ENCODE assay signal across 24 cellular contexts in genomic region chr15:70209499-70209898, GRCh38.
A peak's percentile ranks its signal among the peaks of the same experiment; 100 is the strongest.
DNase-seq lines count a peak whose midpoint lies in the region; ATAC-seq and TF ChIP-seq lines count a peak whose summit lies in the region.
"Had no signal": no experiment of that assay in that cellular context is flagged by ENCODE, and none has a peak within 500 bp of the region (broad histone marks: within the 10 kb centered on the region; RNA-seq: fewer than 3 reads in every experiment).

No MANE protein-coding gene starts in this region.

- no peak overlapping the region for H4K91ac ChIP-seq in H9 (ENCODE audit: insufficient read length, low read depth, low read length)

- no peak overlapping the region for H2AK5ac ChIP-seq in H9 (ENCODE audit: insufficient read length, low read length)

- no peak overlapping the region for H2AFZ ChIP-seq in H9 (ENCODE audit: low read length)

- no peaks in the 10 kb centered on the region for H3K4me1 ChIP-seq in H9 (ENCODE audit: insufficient read depth, low read length)
- H3K4me1 ChIP-seq in RWPE2 (ENCODE audit: insufficient read depth, poor library complexity, severe bottlenecking) = no peaks in the 10 kb centered on the region
- H3K4me1 ChIP-seq: BLaER1 had no signal

- no peak overlapping the region for H2BK20ac ChIP-seq in H9 (ENCODE audit: low read depth, low read length, poor library complexity, severe bottlenecking)

- no peaks in the 10 kb centered on the region for H3K36me3 ChIP-seq in RWPE2 (ENCODE audit: low read depth)
- H3K36me3 ChIP-seq: BE2C, BLaER1 had no signal

- H4K5ac ChIP-seq in H9 (ENCODE audit: insufficient read length, low read depth, low read length) = no peak overlapping the region

- H3K4me1 Mint-ChIP-seq in H9 (peaks cover 15 to 28% of the 10 kb centered on the region in 2 experiments), type B pancreatic cell (ENCODE audit: unreplicated experiment) (peaks cover 7% of the 10 kb centered on the region)
- peaks cover 12% of the 10 kb centered on the region for H3K4me1 Mint-ChIP-seq in stimulated activated memory B cell treated with anti-CD40 and anti-IgM and Interleukin-4, amounts not matched to agents 10 μg/mL and 1 μg/mL and 100 μg/mL, for 72 hours
- H3K4me1 Mint-ChIP-seq: CD14-positive monocyte; CD4-positive, alpha-beta memory T cell; CD4-positive, CD25-positive, alpha-beta regulatory T cell; CD8-positive, alpha-beta memory T cell had no signal

- no peak overlapping the region for H3T11ph ChIP-seq in H9 (ENCODE audit: low read length)

- no peaks in the 10 kb centered on the region for H4K20me1 ChIP-seq in H9 (ENCODE audit: control insufficient read depth, insufficient read depth, insufficient read length)
- H4K20me1 ChIP-seq: BLaER1 had no signal

- TF ChIP-seq CTCF in H9 (conservative IDR thresholded peaks at IDR 0.05) = no peak
- no peak for TF ChIP-seq CTCF in RWPE2 (IDR thresholded peaks at IDR 0.05; ENCODE audit: poor library complexity, severe bottlenecking)
- no peak for TF ChIP-seq CTCF in type B pancreatic cell (conservative IDR thresholded peaks at IDR 0.05)

- no peak overlapping the region for H3K56ac ChIP-seq in H9 (ENCODE audit: insufficient read length, low read depth, low read length)

- no peak overlapping the region for H3K18ac ChIP-seq in H9 (ENCODE audit: insufficient read length, low read depth, low read length)

- H3K4ac ChIP-seq in H9 (ENCODE audit: low read depth, low read length) = no peak overlapping the region

- no peak overlapping the region for H3K27ac ChIP-seq in H9 (ENCODE audit: insufficient read length, low read depth, low read length)
- no peak overlapping the region for H3K27ac ChIP-seq in RWPE2 (ENCODE audit: poor library complexity, severe bottlenecking)
- H3K27ac ChIP-seq: BLaER1 had no signal

- DNase-seq in H9 (peak; percentile 9), RWPE2 (ENCODE audit: low spot score) (peak; percentile 40), mesenteric fat pad (ENCODE audit: low spot score) (peak; percentile 37), T1000 (lab: John Stamatoyannopoulos, UW) (no peak), NOMO-1 treated with DMSO at 0.1 percent for 48 hours (lab: John Stamatoyannopoulos, UW; ENCODE audit: unreplicated experiment) (no peak), type B pancreatic cell (ENCODE audit: extremely low spot score, unreplicated experiment) (no peak)
- DNase-seq: 8988T; ACHN; BE2C; C1 segment of cervical spinal cord; CD4-positive, alpha-beta memory T cell; CD4-positive, CD25-positive, alpha-beta regulatory T cell; CD8-positive, alpha-beta memory T cell; COR-L47; DMS 273 treated with DMSO at 0.1 percent for 48 hours; DMS153; DMS53; DND-41; EL; GDM1 had no signal

- no peak overlapping the region for H3K4me2 ChIP-seq in H9 (ENCODE audit: insufficient read depth, insufficient read length, low read length)
- H3K4me2 ChIP-seq: BLaER1 had no signal

- ATAC-seq in RWPE2 (ENCODE audit: low read depth) = no peak
- no peak for ATAC-seq in stimulated activated memory B cell treated with anti-CD40 and anti-IgM and Interleukin-4, amounts not matched to agents 10 μg/mL and 1 μg/mL and 100 μg/mL, for 72 hours
- ATAC-seq: GM12878 had no signal

- no peak overlapping the region for H2BK5ac ChIP-seq in H9 (ENCODE audit: insufficient read length, low read length)

- no peak overlapping the region for H3K4me3 ChIP-seq in RWPE2 (ENCODE audit: severe bottlenecking)
- H3K4me3 ChIP-seq: BLaER1, GM12878 had no signal

- no peak overlapping the region for H2BK15ac ChIP-seq in H9 (ENCODE audit: low read depth, low read length)

- no peak overlapping the region for H2BK120ac ChIP-seq in H9 (ENCODE audit: low read depth, low read length, poor library complexity, severe bottlenecking)

- no peaks in the 10 kb centered on the region for H3K27me3 ChIP-seq in H9 (ENCODE audit: insufficient read depth, low read length)
- no peaks in the 10 kb centered on the region for H3K27me3 ChIP-seq in RWPE2 (ENCODE audit: insufficient read depth, poor library complexity, severe bottlenecking)
- H3K27me3 ChIP-seq: BE2C, BLaER1 had no signal

- H3K27ac Mint-ChIP-seq in H9 (no peak overlapping the region), type B pancreatic cell (no peak overlapping the region)
- H3K27ac Mint-ChIP-seq in stimulated activated memory B cell treated with anti-CD40 and anti-IgM and Interleukin-4, amounts not matched to agents 10 μg/mL and 1 μg/mL and 100 μg/mL, for 72 hours = peak overlapping the region; percentile 1
- H3K27ac Mint-ChIP-seq: CD14-positive monocyte; CD4-positive, alpha-beta memory T cell; CD8-positive, alpha-beta memory T cell had no signal

- no CpG with 5 or more reads among the region's 5 CpGs for WGBS in H9 (ENCODE audit: extremely low coverage, insufficient read length, low lambda C conversion rate)

- H3K9me3 Mint-ChIP-seq in H9 = no peaks in the 10 kb centered on the region; a peak in 1 of 5 replicates
- H3K9me3 Mint-ChIP-seq in stimulated activated memory B cell treated with anti-CD40 and anti-IgM and Interleukin-4, amounts not matched to agents 10 μg/mL and 1 μg/mL and 100 μg/mL, for 72 hours = no peaks in the 10 kb centered on the region
- peaks cover 4% of the 10 kb centered on the region for H3K9me3 Mint-ChIP-seq in type B pancreatic cell
- H3K9me3 Mint-ChIP-seq: CD14-positive monocyte; CD4-positive, alpha-beta memory T cell; CD4-positive, CD25-positive, alpha-beta regulatory T cell; CD8-positive, alpha-beta memory T cell had no signal

- H3K27me3 Mint-ChIP-seq in H9 (ENCODE audit: low read depth) (peaks cover 11% of the 10 kb centered on the region), type B pancreatic cell (peaks cover 25% of the 10 kb centered on the region)
- H3K27me3 Mint-ChIP-seq in stimulated activated memory B cell treated with anti-CD40 and anti-IgM and Interleukin-4, amounts not matched to agents 10 μg/mL and 1 μg/mL and 100 μg/mL, for 72 hours = peaks cover 9% of the 10 kb centered on the region
- H3K27me3 Mint-ChIP-seq: CD4-positive, alpha-beta memory T cell had no signal

- H3K14ac ChIP-seq in H9 (ENCODE audit: insufficient read depth, low read length) = no peak overlapping the region

- H3K4me3 Mint-ChIP-seq in H9 (no peak overlapping the region), type B pancreatic cell (no peak overlapping the region)
- H3K4me3 Mint-ChIP-seq in stimulated activated memory B cell treated with anti-CD40 and anti-IgM and Interleukin-4, amounts not matched to agents 10 μg/mL and 1 μg/mL and 100 μg/mL, for 72 hours = no peak overlapping the region
- H3K4me3 Mint-ChIP-seq: CD14-positive monocyte; CD4-positive, alpha-beta memory T cell; CD4-positive, CD25-positive, alpha-beta regulatory T cell; CD8-positive, alpha-beta memory T cell had no signal

- H3K9ac ChIP-seq in H9 (ENCODE audit: extremely low read depth, insufficient read length, low read length) = no peak overlapping the region
- H3K9ac ChIP-seq: BLaER1 had no signal

- no peak overlapping the region for H2BK12ac ChIP-seq in H9 (ENCODE audit: insufficient read length, low read depth, low read length)

- H3K23ac ChIP-seq in H9 (ENCODE audit: insufficient read length, low read depth, low read length) = no peak overlapping the region

- H4K8ac ChIP-seq in H9 (replicated peaks; ENCODE audit: insufficient read length, low read depth, low read length) = no peak overlapping the region

- no peaks in the 10 kb centered on the region for H3K79me1 ChIP-seq in H9 (ENCODE audit: insufficient read depth, low read depth, low read length, poor library complexity, severe bottlenecking)

- no peaks in the 10 kb centered on the region for H3K79me2 ChIP-seq in H9 (ENCODE audit: insufficient read depth, low read length)

- H3K9me3 ChIP-seq in H9 (ENCODE audit: control insufficient read depth, low read depth, low read length) (no peaks in the 10 kb centered on the region), RWPE2 (ENCODE audit: severe bottlenecking) (no peaks in the 10 kb centered on the region)
- H3K9me3 ChIP-seq: BE2C, BLaER1 had no signal

- no peaks in the 10 kb centered on the region for H3K23me2 ChIP-seq in H9 (ENCODE audit: insufficient read length, low read depth, low read length, poor library complexity, severe bottlenecking)

- no peaks in the 10 kb centered on the region for H3K36me3 Mint-ChIP-seq in H9 (ENCODE audit: insufficient read depth in 1 of 3, low read depth in 3 of 3)
- H3K36me3 Mint-ChIP-seq in stimulated activated memory B cell treated with anti-CD40 and anti-IgM and Interleukin-4, amounts not matched to agents 10 μg/mL and 1 μg/mL and 100 μg/mL, for 72 hours = no peaks in the 10 kb centered on the region
- H3K36me3 Mint-ChIP-seq in type B pancreatic cell = no peaks in the 10 kb centered on the region
- H3K36me3 Mint-ChIP-seq: CD14-positive monocyte; CD4-positive, alpha-beta memory T cell; CD4-positive, CD25-positive, alpha-beta regulatory T cell; CD8-positive, alpha-beta memory T cell had no signal

Comparison
In these comparisons a context has a peak if more than half of its experiments do, and no peak if none do; other contexts are left out.
1. DNase-seq: peak in H9 (single experiment), RWPE2 (single experiment) and mesenteric fat pad (single experiment); none in T1000 (single experiment), NOMO-1 treated with DMSO at 0.1 percent for 48 hours (single experiment) and type B pancreatic cell (single experiment).